ENCODE assay signal across 10 cellular contexts in genomic region chr21:46551636-46552241, GRCh38. TPM values are rescaled to one million over a fixed set of nuclear protein-coding genes. Genes with fewer than 3 reads are reported as not detected.
A peak's percentile ranks its signal among the peaks of the same experiment; 100 is the strongest.
DNase-seq lines count a peak whose midpoint lies in the region; ATAC-seq, FAIRE-seq and TF ChIP-seq lines count a peak whose summit lies in the region.
"Had no signal": no experiment of that assay in that cellular context is flagged by ENCODE, and none has a peak within 500 bp of the region (broad histone marks: within the 10 kb centered on the region; RNA-seq: fewer than 3 reads in every experiment).

No MANE protein-coding gene starts in this region.

- H3K27ac Mint-ChIP-seq in CD14-positive monocyte: peak overlapping the region; percentile 88 to 98 (median 95)
- H3K27ac Mint-ChIP-seq in T-helper 17 cell: peak overlapping the region; percentile 99
- peak overlapping the region; percentile 89 for H3K27ac Mint-ChIP-seq in activated naive CD8-positive, alpha-beta T cell treated with anti-CD3 and anti-CD28 coated beads for 36 hours
- peak overlapping the region; percentile 97 to 100 (median 99) for H3K27ac Mint-ChIP-seq in naive thymus-derived CD8-positive, alpha-beta T cell

- peak; percentile 24 for TF ChIP-seq CTCF in CD14-positive monocyte (IDR thresholded peaks at IDR 0.05)
- TF ChIP-seq CTCF in GM10266 (IDR thresholded peaks at IDR 0.05; ENCODE audit: control insufficient read depth, insufficient read depth, low read depth, missing control alignments): no peak
- no peak for TF ChIP-seq CTCF in D721Med (IDR thresholded peaks at IDR 0.05; ENCODE audit: insufficient read depth, missing control alignments)

- H3K27me3 Mint-ChIP-seq in CD14-positive monocyte (ENCODE audit: low read depth in 3 of 3) (peaks cover 0 to 4% (median 0%) of the 10 kb centered on the region in 3 donors), T-helper 17 cell (no peaks in the 10 kb centered on the region)
- no peaks in the 10 kb centered on the region for H3K27me3 Mint-ChIP-seq in activated naive CD8-positive, alpha-beta T cell treated with anti-CD3 and anti-CD28 coated beads for 36 hours
- H3K27me3 Mint-ChIP-seq in naive thymus-derived CD8-positive, alpha-beta T cell: no peaks in the 10 kb centered on the region

- no peak for FAIRE-seq in D721Med (lab: Jason Lieb, UNC)
- FAIRE-seq: astrocyte had no signal

- H3K4me1 Mint-ChIP-seq in CD14-positive monocyte (peaks cover 35% of the 10 kb centered on the region), T-helper 17 cell (peaks cover 36% of the 10 kb centered on the region)
- H3K4me1 Mint-ChIP-seq in activated naive CD8-positive, alpha-beta T cell treated with anti-CD3 and anti-CD28 coated beads for 36 hours: peaks cover 43% of the 10 kb centered on the region
- H3K4me1 Mint-ChIP-seq in naive thymus-derived CD8-positive, alpha-beta T cell: peaks cover 39 to 91% (median 83%) of the 10 kb centered on the region in 4 donors

- H3K36me3 Mint-ChIP-seq in CD14-positive monocyte: peaks cover 44 to 56% of the 10 kb centered on the region in 2 donors
- peaks cover 6% of the 10 kb centered on the region for H3K36me3 Mint-ChIP-seq in T-helper 17 cell (ENCODE audit: low read depth)
- peaks cover 33% of the 10 kb centered on the region for H3K36me3 Mint-ChIP-seq in activated naive CD8-positive, alpha-beta T cell treated with anti-CD3 and anti-CD28 coated beads for 36 hours
- peaks cover 7 to 50% (median 30%) of the 10 kb centered on the region in 3 donors for H3K36me3 Mint-ChIP-seq in naive thymus-derived CD8-positive, alpha-beta T cell

- DNase-seq in CD14-positive monocyte (ENCODE audit: low spot score) (peak; percentile 74), T-helper 17 cell (peak in 2 of 3 donors; percentile 17 to 24), ACHN (no peak), GM10266 (ENCODE audit: extremely low spot score) (no peak), OCI-M2 (lab: John Stamatoyannopoulos, UW; ENCODE audit: unreplicated experiment) (no peak), D721Med (ENCODE audit: insufficient read length, low spot score) (no peak)
- DNase-seq in activated naive CD8-positive, alpha-beta T cell treated with anti-CD3 and anti-CD28 coated beads for 36 hours: peak; percentile 61
- peak in 9 of 10 donors; percentile 29 to 73 (median 50) for DNase-seq in naive thymus-derived CD8-positive, alpha-beta T cell

- in situ Hi-C loops in ACHN (cut with HindIII; ENCODE audit: low pct_ligation_motif_present, low pct_unique_long_range_greater_than_20kb, low sequenced_read_pairs): no loop called here

- peak; percentile 19 for ATAC-seq in T-helper 17 cell
- peak; percentile 27 to 43 for ATAC-seq in naive thymus-derived CD8-positive, alpha-beta T cell

- intact Hi-C loops in CD14-positive monocyte (cut with micrococcal nuclease): no loop called here

- H3K9me3 Mint-ChIP-seq in CD14-positive monocyte: peaks cover 0 to 6% (median 0%) of the 10 kb centered on the region in 7 donors
- H3K9me3 Mint-ChIP-seq in activated naive CD8-positive, alpha-beta T cell treated with anti-CD3 and anti-CD28 coated beads for 36 hours: no peaks in the 10 kb centered on the region
- peaks cover 0 to 15% (median 2%) of the 10 kb centered on the region in 9 donors for H3K9me3 Mint-ChIP-seq in naive thymus-derived CD8-positive, alpha-beta T cell

- POLR2A ChIA-PET in naive thymus-derived CD8-positive, alpha-beta T cell (lab: Charles Lee): interaction anchor here (0.6 to 19.1 kb wide), 31 partner anchors 9 to 127 kb away, joined by 3 to 681 read pairs (median 7); partner anchors contain the start of genes DIP2A, PRMT2 and S100B

- no peaks in the 10 kb centered on the region for H3K9me3 ChIP-seq in T-helper 17 cell (ENCODE audit: control insufficient read depth, low read length, poor library complexity, severe bottlenecking)

- H3K4me3 Mint-ChIP-seq in CD14-positive monocyte (peak overlapping the region; percentile 80 to 93), T-helper 17 cell (peak overlapping the region; percentile 79)
- peak overlapping the region; percentile 72 for H3K4me3 Mint-ChIP-seq in activated naive CD8-positive, alpha-beta T cell treated with anti-CD3 and anti-CD28 coated beads for 36 hours
- H3K4me3 Mint-ChIP-seq in naive thymus-derived CD8-positive, alpha-beta T cell: peak overlapping the region; percentile 62 to 90 (median 85)

RNA-seq across cellular contexts. Expression of gene S100B, which starts 53.1 kb away (rescaled TPM):
- 1 to 10 TPM in 1 of 2 donors, under 1 TPM in 1; 0.67 to 1.4 TPM for polyA plus RNA-seq in CD14-positive monocyte
- not detected for total RNA-seq in T-helper 17 cell
- 10 to 100 TPM in 1 of 2 experiments, 1 to 10 TPM in 1; 8.7 to 10.5 TPM for total RNA-seq in activated naive CD8-positive, alpha-beta T cell treated with anti-CD3 and anti-CD28 coated beads for 36 hours
- total RNA-seq in naive thymus-derived CD8-positive, alpha-beta T cell: 10 to 100 TPM; 73.4 to 73.5 TPM
- polyA plus RNA-seq in naive thymus-derived CD8-positive, alpha-beta T cell: 100 to 1,000 TPM in 2 of 3 donors, 10 to 100 TPM in 1; 92.4 to 271 (median 227) TPM
- total RNA-seq: pulmonary artery endothelial cell had no signal

Comparison
In these comparisons a context has a peak if more than half of its experiments do, and no peak if none do; other contexts are left out.
1. DNase-seq: peak in CD14-positive monocyte (single experiment), T-helper 17 cell (2 of 3), activated naive CD8-positive, alpha-beta T cell treated with anti-CD3 and anti-CD28 coated beads for 36 hours (single experiment) and naive thymus-derived CD8-positive, alpha-beta T cell (9 of 10); none in ACHN (single experiment), GM10266 (single experiment), OCI-M2 (single experiment) and D721Med (single experiment).
2. RNA of gene S100B, which starts 53.1 kb away (total RNA-seq): 73.4 to 73.5 TPM in naive thymus-derived CD8-positive, alpha-beta T cell and 8.7 to 10.5 TPM in activated naive CD8-positive, alpha-beta T cell treated with anti-CD3 and anti-CD28 coated beads for 36 hours; not detected in T-helper 17 cell; every median in the first group is over 4 times any median in the second.
3. Peak in every context shown above with its lines, with median percentiles within 50 percentile points of each other: H3K27ac Mint-ChIP-seq and H3K4me3 Mint-ChIP-seq.